In the genomic region with DNA sequence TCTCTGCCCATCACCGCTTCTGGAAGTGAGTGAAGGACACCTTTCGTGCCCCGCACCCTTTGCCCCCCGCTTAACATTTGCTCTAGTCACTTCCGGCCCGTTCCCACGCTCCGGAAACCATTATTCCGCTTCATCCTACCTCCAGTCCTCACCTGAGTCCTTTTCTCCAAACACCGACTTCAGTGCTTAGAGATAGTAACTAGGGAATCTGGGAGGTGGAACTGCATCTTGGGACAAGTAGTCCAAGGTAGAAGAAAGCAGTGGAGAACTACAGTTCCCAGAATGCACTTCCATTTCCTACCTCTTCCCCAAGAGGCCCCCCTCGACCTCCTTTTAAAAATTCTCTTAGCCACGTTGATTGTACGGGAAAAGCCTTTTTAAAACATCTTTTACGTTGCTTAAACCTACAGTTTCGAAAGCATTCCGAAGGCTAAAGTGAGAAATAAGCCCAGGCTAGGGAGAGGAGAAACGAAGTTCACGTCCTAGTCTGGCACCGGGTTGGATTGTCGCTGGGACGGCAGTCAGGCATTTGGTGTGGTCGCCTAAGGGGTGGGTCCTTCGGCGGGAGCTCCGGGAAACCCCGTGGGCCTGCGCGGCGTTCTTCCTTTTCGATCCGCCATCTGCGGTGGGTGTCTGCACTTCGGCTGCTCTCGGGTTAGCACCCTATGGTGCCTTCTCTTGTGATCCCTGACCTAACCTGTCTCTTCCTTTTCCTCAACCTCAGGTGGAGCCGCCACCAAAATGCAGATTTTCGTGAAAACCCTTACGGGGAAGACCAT, we compare ENCODE assay signal across 8 cellular contexts. TPM values are rescaled to one million over a fixed set of nuclear protein-coding genes. Genes with fewer than 3 reads are reported as not detected.
DNase-seq lines count a peak whose midpoint lies in the region; ATAC-seq and TF ChIP-seq lines count a peak whose summit lies in the region.

CLHC1 (minus strand) TSS at position 210 of the 779 bp plus-strand sequence. CDS start 9,882 bp downstream, outside the sequence.
RPS27A (plus strand) TSS at position 605 of the 779 bp plus-strand sequence; CDS start at position 742, 137 bp downstream.

- no peaks in the 10 kb centered on the region for H3K9me3 ChIP-seq in NT2/D1 (ENCODE audit: insufficient read depth, low read length)

- H3K4me3 ChIP-seq in NT2/D1 (ENCODE audit: insufficient read length, low read depth) = peak within 1 kb of the TSS; percentile 90

- H3K4me3 Mint-ChIP-seq in endothelial cell (ENCODE audit: unreplicated experiment) (peak within 1 kb of the TSS; percentile 97), mesothelial cell of epicardium (peak within 1 kb of the TSS; percentile 91)

- H3K36me3 ChIP-seq in NT2/D1 (ENCODE audit: insufficient read depth, insufficient read length, low read length) = peaks cover 50% of the 10 kb centered on the region

- TF ChIP-seq CTCF in endothelial cell (IDR thresholded peaks at IDR 0.05; ENCODE audit: unreplicated experiment) (no peak), mesothelial cell of epicardium (IDR thresholded peaks at IDR 0.05; ENCODE audit: unreplicated experiment) (no peak)

- H3K9me3 Mint-ChIP-seq in endothelial cell (ENCODE audit: unreplicated experiment) = no peaks in the 10 kb centered on the region
- H3K9me3 Mint-ChIP-seq in mesothelial cell of epicardium = no peaks in the 10 kb centered on the region

- peak within 1 kb of the TSS; percentile 100 for H3K9ac ChIP-seq in NT2/D1 (ENCODE audit: insufficient read length, low read depth)

- H3K36me3 Mint-ChIP-seq in endothelial cell (ENCODE audit: low read depth, unreplicated experiment) (peaks cover 21% of the 10 kb centered on the region), mesothelial cell of epicardium (peaks cover 17% of the 10 kb centered on the region)

- no peaks in the 10 kb centered on the region for H3K4me1 ChIP-seq in NT2/D1 (ENCODE audit: insufficient read depth, insufficient read length)

- peak; percentile 89 for ATAC-seq in GM21381 (IDR thresholded peaks at IDR 0.05; ENCODE audit: unreplicated experiment)

- DNase-seq in COR-L47 (lab: John Stamatoyannopoulos, UW) (peak; percentile 95), HUDEP-2 (lab: John Stamatoyannopoulos, UW; ENCODE audit: unreplicated experiment in 76 of 76) (peak in 75 of 76 experiments; percentile 16 to 94 (median 84)), NT2/D1 (ENCODE audit: low read depth, low spot score) (peak; percentile 93), endothelial cell (ENCODE audit: low spot score) (peak; percentile 94), mesothelial cell of epicardium (ENCODE audit: low spot score in 2 of 2, unreplicated experiment in 2 of 2) (peak; percentile 81 to 96)
- peak; percentile 84 for DNase-seq in activated CD8-positive, alpha-beta memory T cell treated with anti-CD3 and anti-CD28 coated beads, Interleukin-2, amount 50 U/mL, for 1 hour (ENCODE audit: extremely low read depth)
- peak; percentile 82 to 83 for DNase-seq in stimulated activated CD8-positive, alpha-beta memory T cell treated with anti-CD3 and anti-CD28 coated beads, Interleukin-15, amount 100 ng/mL, for 48 hours (ENCODE audit: low read depth in 2 of 2)

- no peaks in the 10 kb centered on the region for H3K27me3 ChIP-seq in NT2/D1 (ENCODE audit: insufficient read depth, insufficient read length)

- peaks cover 17% of the 10 kb centered on the region for H3K27me3 Mint-ChIP-seq in endothelial cell (ENCODE audit: unreplicated experiment)
- no peaks in the 10 kb centered on the region for H3K27me3 Mint-ChIP-seq in mesothelial cell of epicardium (ENCODE audit: low read depth)

- H3K27ac Mint-ChIP-seq in endothelial cell (ENCODE audit: unreplicated experiment) (peak within 1 kb of the TSS; percentile 99), mesothelial cell of epicardium (peak within 1 kb of the TSS; percentile 99)

- H3K4me1 Mint-ChIP-seq in endothelial cell (ENCODE audit: unreplicated experiment) (peaks cover 45% of the 10 kb centered on the region), mesothelial cell of epicardium (peaks cover 38% of the 10 kb centered on the region)

RNA-seq across cellular contexts. Expression of gene CLHC1, which starts in this region (rescaled TPM):
- total RNA-seq in endothelial cell (ENCODE audit: unreplicated experiment) = 20.2 TPM
- total RNA-seq in mesothelial cell of epicardium = 38.0 to 46.7 TPM (median 40.5 TPM) in 3 replicates

RNA-seq across cellular contexts. Expression of gene RPS27A, which starts in this region (rescaled TPM):
- total RNA-seq in endothelial cell (ENCODE audit: unreplicated experiment) (1,292 TPM), mesothelial cell of epicardium (795 to 840 TPM (median 827 TPM) in 3 replicates)

Comparison
In these comparisons a context has a peak if more than half of its experiments do, and no peak if none do; other contexts are left out.
1. Peak in every context shown above with its lines: DNase-seq, ATAC-seq and H3K4me3 ChIP-seq.